9 cellular contexts compared by ENCODE assay signal in genomic region chr15:96353931-96354730, GRCh38. TPM values are rescaled to one million over a fixed set of nuclear protein-coding genes. Genes with fewer than 3 reads are reported as not detected.
DNase-seq lines count a peak whose midpoint lies in the region; ATAC-seq and TF ChIP-seq lines count a peak whose summit lies in the region.
"Had no signal": no experiment of that assay in that cellular context is flagged by ENCODE, and none has a peak within 500 bp of the region (broad histone marks: within the 10 kb centered on the region; RNA-seq: fewer than 3 reads in every experiment).

No MANE protein-coding gene starts in this region.

- H3K79me1 ChIP-seq in neuronal stem cell (ENCODE audit: low read depth, low read length): no peaks in the 10 kb centered on the region

- no peak overlapping the region for H2BK5ac ChIP-seq in neuronal stem cell (ENCODE audit: low read length)

- peak overlapping the region; percentile 63 for H2BK15ac ChIP-seq in neuronal stem cell (ENCODE audit: low read length)

- H4K91ac ChIP-seq in neuronal stem cell (ENCODE audit: low read depth, low read length, poor library complexity): no peak overlapping the region

- peak; percentile 39 for ATAC-seq in foreskin keratinocyte
- no peak for ATAC-seq in GM21526 (IDR thresholded peaks at IDR 0.05; ENCODE audit: low FRiP score, unreplicated experiment)

- CTCF ChIA-PET in RWPE1 (lab: Yijun Ruan, JAX): interaction anchor here (0.6 kb wide), 1 partner anchor 9 kb away, joined by 4 read pairs; no protein-coding TSS in a partner anchor

- H3K36me3 ChIP-seq in neuronal stem cell (replicated peaks in 1 of 2; ENCODE audit: control insufficient read depth in 2 of 2, insufficient read depth in 2 of 2, low read length in 2 of 2) (peaks cover 0 to 5% of the 10 kb centered on the region in 2 donors), Karpas-422 (ENCODE audit: insufficient read depth, low read length) (no peaks in the 10 kb centered on the region)

- DNase-seq in AG20443 (ENCODE audit: low spot score): peak; percentile 70
- DNase-seq in RWPE1 (ENCODE audit: low spot score): no peak
- peak in 1 of 2 donors; percentile 20 for DNase-seq in foreskin keratinocyte
- peak; percentile 39 for DNase-seq in neuronal stem cell (ENCODE audit: low spot score)
- no peak for DNase-seq in Karpas-422
- no peak for DNase-seq in NCI-H526 treated with DMSO at 0.1 percent for 48 hours (lab: John Stamatoyannopoulos, UW)
- DNase-seq in HUDEP-2 (lab: John Stamatoyannopoulos, UW; ENCODE audit: unreplicated experiment in 76 of 76): no peak
- DNase-seq: stimulated activated CD4-positive, alpha-beta T cell treated with anti-CD3 and anti-CD28 coated beads, Interleukin-2, amount 100 ng/mL, for 48 hours had no signal

- H3K4ac ChIP-seq in neuronal stem cell (ENCODE audit: low read length): no peak overlapping the region

- H3K14ac ChIP-seq in neuronal stem cell (ENCODE audit: low read length): no peak overlapping the region

- peak overlapping the region; percentile 78 for H3K9ac ChIP-seq in neuronal stem cell (ENCODE audit: low read depth, low read length, poor library complexity)
- no peak overlapping the region for H3K9ac ChIP-seq in Karpas-422 (ENCODE audit: low read length)

- H3K9me2 ChIP-seq in Karpas-422 (replicated peaks; ENCODE audit: insufficient read depth, low read length): no peaks in the 10 kb centered on the region

- no peak overlapping the region for H2BK120ac ChIP-seq in neuronal stem cell (ENCODE audit: low read depth, low read length)

- H4K20me1 ChIP-seq in Karpas-422 (ENCODE audit: insufficient read depth, low read depth, low read length): no peaks in the 10 kb centered on the region

- H2BK12ac ChIP-seq in neuronal stem cell (ENCODE audit: low read length): no peak overlapping the region

- H3K79me2 ChIP-seq in Karpas-422 (ENCODE audit: low read length): no peaks in the 10 kb centered on the region

- peaks cover 21% of the 10 kb centered on the region for H3K27me3 ChIP-seq in foreskin keratinocyte
- peaks cover 7 to 47% (median 26%) of the 10 kb centered on the region in 3 experiments for H3K27me3 ChIP-seq in neuronal stem cell (ENCODE audit: control insufficient read depth in 3 of 3, insufficient read depth in 3 of 3, low read depth in 1 of 3, low read length in 3 of 3)
- H3K27me3 ChIP-seq in Karpas-422 (ENCODE audit: low read length): no peaks in the 10 kb centered on the region

- H3K9me3 ChIP-seq in neuronal stem cell (replicated peaks in 1 of 2; ENCODE audit: control insufficient read depth in 2 of 2, insufficient read depth in 1 of 2, low read depth in 1 of 2, low read length in 2 of 2): no peaks in the 10 kb centered on the region
- H3K9me3 ChIP-seq in Karpas-422 (ENCODE audit: low read length): no peaks in the 10 kb centered on the region; the same call in 1 of the 2 replicates

- H2AK5ac ChIP-seq in neuronal stem cell (ENCODE audit: low read depth, low read length): peak overlapping the region; percentile 23

- H3K4me1 ChIP-seq in foreskin keratinocyte (peaks cover 6% of the 10 kb centered on the region), neuronal stem cell (ENCODE audit: control insufficient read depth in 2 of 2, insufficient read depth in 1 of 2, low read depth in 1 of 2, low read length in 2 of 2) (peaks cover 14 to 46% of the 10 kb centered on the region in 2 donors), Karpas-422 (ENCODE audit: low read length) (no peaks in the 10 kb centered on the region)

- POLR2A ChIA-PET in RWPE1 (lab: Yijun Ruan, JAX; ENCODE audit: low non-redundant PET): no interaction called here

- H4K8ac ChIP-seq in neuronal stem cell (ENCODE audit: low read depth, low read length): no peak overlapping the region

- H3K4me3 ChIP-seq in neuronal stem cell (ENCODE audit: low read length in 2 of 2) (peak overlapping the region in 1 of 2 donors; percentile 79), Karpas-422 (ENCODE audit: low read length) (no peak overlapping the region)

- WGBS in neuronal stem cell (ENCODE audit: extremely low coverage in 2 of 2, insufficient read length in 2 of 2, insufficient replicate concordance in 1 of 2), 2 donors: no CpG with 5 or more reads among the region's 67 CpGs

- peak overlapping the region; percentile 85 for H3K4me2 ChIP-seq in neuronal stem cell (ENCODE audit: insufficient read depth, low read length, poor library complexity, severe bottlenecking)
- no peak overlapping the region for H3K4me2 ChIP-seq in Karpas-422 (ENCODE audit: low read depth, low read length, poor library complexity, severe bottlenecking)

- TF ChIP-seq CTCF in RWPE1 (conservative IDR thresholded peaks at IDR 0.05; ENCODE audit: low read depth) (0 out of 2 replicates have a peak, but pooled peaks have one; percentile 21), foreskin keratinocyte (conservative IDR thresholded peaks at IDR 0.05) (peak; percentile 65)

- peak overlapping the region; percentile 97 for H3K18ac ChIP-seq in neuronal stem cell (ENCODE audit: low read length)

- H3K27ac ChIP-seq in RWPE1: no peak overlapping the region
- H3K27ac ChIP-seq in foreskin keratinocyte: no peak overlapping the region
- H3K27ac ChIP-seq in neuronal stem cell (replicated peaks; ENCODE audit: low read length): no peak overlapping the region
- no peak overlapping the region for H3K27ac ChIP-seq in Karpas-422 (ENCODE audit: low read length)

- peak overlapping the region; percentile 25 for H3K23ac ChIP-seq in neuronal stem cell (ENCODE audit: low read depth, low read length, poor library complexity)

- H2AFZ ChIP-seq in neuronal stem cell (ENCODE audit: low read length) (no peak overlapping the region), Karpas-422 (ENCODE audit: low read length) (no peak overlapping the region)

RNA-seq across cellular contexts. Expression of gene NR2F2, which starts 23.6 kb away (rescaled TPM):
- total RNA-seq in foreskin keratinocyte: 24.9 and 30.6 TPM in 2 replicates
- 20.3 and 20.8 TPM in 2 replicates for polyA plus RNA-seq in foreskin keratinocyte
- polyA plus RNA-seq in neuronal stem cell (2013, experiment 1 of 2): 43.2 TPM
- polyA plus RNA-seq in neuronal stem cell (2013, experiment 2 of 2): 45.4 TPM
- total RNA-seq in Karpas-422 (2014; rRNA removed; shearing (Covaris generic); ENCODE audit: low replicate concordance): not detected in 2 replicates

Comparison
In these comparisons a context has a peak if more than half of its experiments do, and no peak if none do; other contexts are left out.
1. DNase-seq: peak in AG20443 (single experiment) and neuronal stem cell (single experiment); none in RWPE1 (single experiment), Karpas-422 (single experiment), NCI-H526 treated with DMSO at 0.1 percent for 48 hours (single experiment) and HUDEP-2 (0 of 76).
2. RNA of gene NR2F2, which starts 23.6 kb away (total RNA-seq): 24.9 to 30.6 TPM in foreskin keratinocyte; not detected in Karpas-422; every median in the first group is over 10 times any median in the second.